ENCODE assay signal across 8 cellular contexts in genomic region chr2:172253190-172254052, GRCh38.
DNase-seq lines count a peak whose midpoint lies in the region; ATAC-seq, FAIRE-seq and TF ChIP-seq lines count a peak whose summit lies in the region.

No MANE protein-coding gene starts in this region.

- no peak for TF ChIP-seq CTCF in GM12864 (IDR thresholded peaks at IDR 0.05; ENCODE audit: low read depth, low read length, missing control alignments)
- TF ChIP-seq CTCF in Peyer's patch (IDR thresholded peaks at IDR 0.05), result no peak

- H3K36me3 ChIP-seq in Peyer's patch, result no peaks in the 10 kb centered on the region

- ATAC-seq in GM21619 (IDR thresholded peaks at IDR 0.05; ENCODE audit: unreplicated experiment), result no peak

- no peak for TF ChIP-seq POLR2A in Peyer's patch (IDR thresholded peaks at IDR 0.05)
- no peak for TF ChIP-seq POLR2A in GM12892 (IDR thresholded peaks at IDR 0.05; ENCODE audit: low read depth, low read length)

- H3K4me3 ChIP-seq in GM12864 (ENCODE audit: low read depth, low read length), result no peak overlapping the region
- no peak overlapping the region for H3K4me3 ChIP-seq in Peyer's patch

- H3K4me1 ChIP-seq in Peyer's patch, result no peaks in the 10 kb centered on the region

- H3K27me3 ChIP-seq in Peyer's patch, result no peaks in the 10 kb centered on the region

- peak; percentile 10 for DNase-seq in GM12864 (ENCODE audit: low read depth)
- peak in 2 of 3 donors; percentile 68 to 84 for DNase-seq in Peyer's patch
- peak; percentile 56 for DNase-seq in activated naive CD8-positive, alpha-beta T cell treated with anti-CD3 and anti-CD28 coated beads, Interleukin-2, amount 50 U/mL, for 16 hours (ENCODE audit: low read depth, low spot score)
- DNase-seq in islet precursor cell, result peak; percentile 99
- DNase-seq in stimulated activated CD4-positive, alpha-beta T cell treated with anti-CD3 and anti-CD28 coated beads, TNF-alpha, amount 100 ng/mL, for 1 hour (ENCODE audit: low read depth in 3 of 3, low spot score in 1 of 3), result peak; percentile 15 to 36 (median 30)
- DNase-seq in GM12892 (ENCODE audit: insufficient read length), result no peak
- no peak for DNase-seq in NCI-H187 treated with DMSO at 0.1 percent for 48 hours (lab: John Stamatoyannopoulos, UW)

- no peak for FAIRE-seq in GM12892 (lab: Jason Lieb, UNC)

- H3K27ac ChIP-seq in Peyer's patch, result peak overlapping the region in 2 of 4 donors; percentile 22 to 51

- H3K9me3 ChIP-seq in Peyer's patch, result no peaks in the 10 kb centered on the region

Comparison
In these comparisons a context has a peak if more than half of its experiments do, and no peak if none do; other contexts are left out.
1. DNase-seq: peak in GM12864 (single experiment), Peyer's patch (2 of 3), activated naive CD8-positive, alpha-beta T cell treated with anti-CD3 and anti-CD28 coated beads, Interleukin-2, amount 50 U/mL, for 16 hours (single experiment), islet precursor cell (single experiment) and stimulated activated CD4-positive, alpha-beta T cell treated with anti-CD3 and anti-CD28 coated beads, TNF-alpha, amount 100 ng/mL, for 1 hour (3 of 3); none in GM12892 (single experiment) and NCI-H187 treated with DMSO at 0.1 percent for 48 hours (single experiment).